10 cellular contexts compared by ENCODE assay signal in the genomic region with DNA sequence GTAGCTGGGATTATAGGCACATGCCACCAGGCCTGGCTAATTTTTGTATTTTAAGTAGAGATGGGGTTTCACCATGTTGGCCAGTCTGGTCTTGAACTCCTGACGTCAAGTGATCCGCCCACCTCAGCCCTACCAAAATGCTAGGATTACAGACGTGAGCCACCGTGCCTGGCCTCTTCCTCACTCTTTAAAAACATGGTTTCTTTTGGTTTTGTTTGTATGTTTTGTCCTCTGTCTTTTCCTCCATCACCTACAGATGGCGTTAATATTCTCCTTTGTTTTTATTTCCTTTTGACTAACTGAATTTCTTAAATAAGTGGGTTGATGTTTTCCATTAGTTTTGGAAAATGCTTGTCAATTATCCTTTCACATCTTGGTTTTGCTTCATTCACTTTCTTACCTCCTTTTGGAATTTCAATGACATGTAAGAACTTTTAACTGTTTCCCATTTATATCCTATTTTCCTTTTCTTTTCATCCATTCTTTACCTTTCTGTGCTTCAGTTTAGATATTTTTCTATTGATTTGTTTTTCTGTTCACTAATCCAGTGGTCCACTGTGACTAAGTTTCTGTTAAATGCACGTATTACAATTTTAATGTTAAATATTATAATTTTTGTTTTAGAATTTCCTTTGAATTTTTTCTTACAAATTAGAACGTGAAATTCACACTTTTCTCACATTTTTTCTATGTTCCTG.
A peak's percentile ranks its signal among the peaks of the same experiment; 100 is the strongest.
DNase-seq lines count a peak whose midpoint lies in the region; ATAC-seq, FAIRE-seq and TF ChIP-seq lines count a peak whose summit lies in the region.
"Had no signal": no experiment of that assay in that cellular context is flagged by ENCODE, and none has a peak within 500 bp of the region (broad histone marks: within the 10 kb centered on the region; RNA-seq: fewer than 3 reads in every experiment).

No MANE protein-coding gene starts in this region.

- H3K4me3 ChIP-seq in CD8-positive, alpha-beta T cell (ENCODE audit: low read depth, low read length): no peak overlapping the region
- H3K4me3 ChIP-seq in GM23338: no peak overlapping the region
- H3K4me3 ChIP-seq: SJSA1 had no signal

- POLR2A ChIA-PET in CD8-positive, alpha-beta T cell (lab: Charles Lee): no interaction called here

- H3K9me3 Mint-ChIP-seq in CD8-positive, alpha-beta T cell: no peaks in the 10 kb centered on the region
- no peaks in the 10 kb centered on the region; the same call in 2 of the 3 replicates for H3K9me3 Mint-ChIP-seq in GM23338

- no peak overlapping the region for H3K27ac Mint-ChIP-seq in CD8-positive, alpha-beta T cell
- no peak overlapping the region for H3K27ac Mint-ChIP-seq in GM23338

- TF ChIP-seq CTCF in CD8-positive, alpha-beta T cell (IDR thresholded peaks at IDR 0.05): peak; percentile 55
- peak; percentile 50 to 61 for TF ChIP-seq CTCF in GM23338 (conservative IDR thresholded peaks at IDR 0.05; ENCODE audit: low read depth in 2 of 2)

- H3K4me2 ChIP-seq in GM23338: no peak overlapping the region

- H3K9me2 ChIP-seq in GM23338 (ENCODE audit: insufficient read depth): no peaks in the 10 kb centered on the region

- no peaks in the 10 kb centered on the region for H3K36me3 Mint-ChIP-seq in CD8-positive, alpha-beta T cell
- no peaks in the 10 kb centered on the region for H3K36me3 Mint-ChIP-seq in GM23338 (ENCODE audit: low read depth)

- intact Hi-C loops in CD8-positive, alpha-beta T cell (cut with DNase I, micrococcal nuclease): no loop called here

- no peaks in the 10 kb centered on the region for H3F3A ChIP-seq in GM23338 (replicated peaks; ENCODE audit: low read depth)

- H3K27ac ChIP-seq in CD8-positive, alpha-beta T cell (ENCODE audit: low read depth, low read length): no peak overlapping the region
- no peak overlapping the region for H3K27ac ChIP-seq in GM23338 (ENCODE audit: low read depth)
- H3K27ac ChIP-seq: SJSA1 had no signal

- no peak overlapping the region for H3K4me3 Mint-ChIP-seq in CD8-positive, alpha-beta T cell
- no peak overlapping the region for H3K4me3 Mint-ChIP-seq in GM23338

- no peaks in the 10 kb centered on the region for H3K4me1 ChIP-seq in CD8-positive, alpha-beta T cell (ENCODE audit: insufficient read depth, low read length)
- no peaks in the 10 kb centered on the region for H3K4me1 ChIP-seq in GM23338 (ENCODE audit: insufficient read depth)
- H3K4me1 ChIP-seq: SJSA1 had no signal

- H3K79me2 ChIP-seq in GM23338 (replicated peaks; ENCODE audit: insufficient read depth): no peaks in the 10 kb centered on the region

- H4K20me1 ChIP-seq in GM23338 (replicated peaks; ENCODE audit: insufficient read depth): no peaks in the 10 kb centered on the region

- no peaks in the 10 kb centered on the region for H3K9me3 ChIP-seq in CD8-positive, alpha-beta T cell (ENCODE audit: low read length)
- H3K9me3 ChIP-seq: SJSA1 had no signal

- peak; percentile 88 for FAIRE-seq in TTC549 (lab: Jason Lieb, UNC)

- no peaks in the 10 kb centered on the region for H3K4me1 Mint-ChIP-seq in CD8-positive, alpha-beta T cell (ENCODE audit: low read depth)
- H3K4me1 Mint-ChIP-seq in GM23338: no peaks in the 10 kb centered on the region; the same call in 2 of the 3 replicates

- CTCF ChIA-PET in CD8-positive, alpha-beta T cell (lab: Charles Lee): interaction anchor here (1.0 to 1.3 kb wide), 3 partner anchors 73 to 131 kb away, joined by 3 to 6 read pairs (median 5); no protein-coding TSS in a partner anchor

- H2AFZ ChIP-seq in GM23338: no peak overlapping the region

- H3K36me3 ChIP-seq in CD8-positive, alpha-beta T cell (ENCODE audit: insufficient read depth, low read length): no peaks in the 10 kb centered on the region
- H3K36me3 ChIP-seq in GM23338 (ENCODE audit: insufficient read depth): no peaks in the 10 kb centered on the region
- H3K36me3 ChIP-seq: SJSA1 had no signal

- H3K27me3 Mint-ChIP-seq in CD8-positive, alpha-beta T cell (ENCODE audit: low read depth): peaks cover 37% of the 10 kb centered on the region
- peaks cover 2% of the 10 kb centered on the region for H3K27me3 Mint-ChIP-seq in GM23338 (ENCODE audit: insufficient read depth, low read depth, poor library complexity)

- ATAC-seq in CD8-positive, alpha-beta T cell: no peak
- peak; percentile 28; the same call in 1 of the 3 replicates for ATAC-seq in GM23338
- ATAC-seq in left lobe of liver: peak; percentile 66
- ATAC-seq in GM21576 (IDR thresholded peaks at IDR 0.05; ENCODE audit: unreplicated experiment): no peak
- no peak for ATAC-seq in HG02763 (IDR thresholded peaks at IDR 0.05; ENCODE audit: unreplicated experiment)

- no peak for DNase-seq in CD8-positive, alpha-beta T cell
- DNase-seq in GM23338 (ENCODE audit: low spot score): peak; percentile 60
- no peak for DNase-seq in left lobe of liver (ENCODE audit: low spot score)
- no peak for DNase-seq in activated CD8-positive, alpha-beta memory T cell treated with anti-CD3 and anti-CD28 coated beads, Interleukin-2, amount 50 U/mL, for 4 hours
- no peak for DNase-seq in stimulated activated CD4-positive, alpha-beta T cell treated with anti-CD3 and anti-CD28 coated beads, Interleukin-2, amount 100 ng/mL, for 24 hours
- DNase-seq: stimulated activated CD4-positive, alpha-beta T cell treated with anti-CD3 and anti-CD28 coated beads, Interleukin-4, amount 100 ng/mL, for 1 hour had no signal

- H3K27me3 ChIP-seq in CD8-positive, alpha-beta T cell (ENCODE audit: insufficient read depth, low read length): peaks cover 6% of the 10 kb centered on the region
- no peaks in the 10 kb centered on the region for H3K27me3 ChIP-seq in GM23338 (ENCODE audit: insufficient read depth)
- H3K27me3 ChIP-seq: SJSA1 had no signal

TF ChIP-seq in GM23338, 12 proteins besides CTCF, POLR2A, EP300 and RAD21 (continues in another document):
- TF ChIP-seq EZH2phosphoT487 (IDR thresholded peaks at IDR 0.05; ENCODE audit: unreplicated experiment) (no peak), JUNB (IDR thresholded peaks at IDR 0.05; ENCODE audit: unreplicated experiment) (no peak), ZNF331 (CRISPR knock-in tag; IDR thresholded peaks at IDR 0.05; ENCODE audit: low read depth) (no peak)
- TF ChIP-seq, protein P1, sequence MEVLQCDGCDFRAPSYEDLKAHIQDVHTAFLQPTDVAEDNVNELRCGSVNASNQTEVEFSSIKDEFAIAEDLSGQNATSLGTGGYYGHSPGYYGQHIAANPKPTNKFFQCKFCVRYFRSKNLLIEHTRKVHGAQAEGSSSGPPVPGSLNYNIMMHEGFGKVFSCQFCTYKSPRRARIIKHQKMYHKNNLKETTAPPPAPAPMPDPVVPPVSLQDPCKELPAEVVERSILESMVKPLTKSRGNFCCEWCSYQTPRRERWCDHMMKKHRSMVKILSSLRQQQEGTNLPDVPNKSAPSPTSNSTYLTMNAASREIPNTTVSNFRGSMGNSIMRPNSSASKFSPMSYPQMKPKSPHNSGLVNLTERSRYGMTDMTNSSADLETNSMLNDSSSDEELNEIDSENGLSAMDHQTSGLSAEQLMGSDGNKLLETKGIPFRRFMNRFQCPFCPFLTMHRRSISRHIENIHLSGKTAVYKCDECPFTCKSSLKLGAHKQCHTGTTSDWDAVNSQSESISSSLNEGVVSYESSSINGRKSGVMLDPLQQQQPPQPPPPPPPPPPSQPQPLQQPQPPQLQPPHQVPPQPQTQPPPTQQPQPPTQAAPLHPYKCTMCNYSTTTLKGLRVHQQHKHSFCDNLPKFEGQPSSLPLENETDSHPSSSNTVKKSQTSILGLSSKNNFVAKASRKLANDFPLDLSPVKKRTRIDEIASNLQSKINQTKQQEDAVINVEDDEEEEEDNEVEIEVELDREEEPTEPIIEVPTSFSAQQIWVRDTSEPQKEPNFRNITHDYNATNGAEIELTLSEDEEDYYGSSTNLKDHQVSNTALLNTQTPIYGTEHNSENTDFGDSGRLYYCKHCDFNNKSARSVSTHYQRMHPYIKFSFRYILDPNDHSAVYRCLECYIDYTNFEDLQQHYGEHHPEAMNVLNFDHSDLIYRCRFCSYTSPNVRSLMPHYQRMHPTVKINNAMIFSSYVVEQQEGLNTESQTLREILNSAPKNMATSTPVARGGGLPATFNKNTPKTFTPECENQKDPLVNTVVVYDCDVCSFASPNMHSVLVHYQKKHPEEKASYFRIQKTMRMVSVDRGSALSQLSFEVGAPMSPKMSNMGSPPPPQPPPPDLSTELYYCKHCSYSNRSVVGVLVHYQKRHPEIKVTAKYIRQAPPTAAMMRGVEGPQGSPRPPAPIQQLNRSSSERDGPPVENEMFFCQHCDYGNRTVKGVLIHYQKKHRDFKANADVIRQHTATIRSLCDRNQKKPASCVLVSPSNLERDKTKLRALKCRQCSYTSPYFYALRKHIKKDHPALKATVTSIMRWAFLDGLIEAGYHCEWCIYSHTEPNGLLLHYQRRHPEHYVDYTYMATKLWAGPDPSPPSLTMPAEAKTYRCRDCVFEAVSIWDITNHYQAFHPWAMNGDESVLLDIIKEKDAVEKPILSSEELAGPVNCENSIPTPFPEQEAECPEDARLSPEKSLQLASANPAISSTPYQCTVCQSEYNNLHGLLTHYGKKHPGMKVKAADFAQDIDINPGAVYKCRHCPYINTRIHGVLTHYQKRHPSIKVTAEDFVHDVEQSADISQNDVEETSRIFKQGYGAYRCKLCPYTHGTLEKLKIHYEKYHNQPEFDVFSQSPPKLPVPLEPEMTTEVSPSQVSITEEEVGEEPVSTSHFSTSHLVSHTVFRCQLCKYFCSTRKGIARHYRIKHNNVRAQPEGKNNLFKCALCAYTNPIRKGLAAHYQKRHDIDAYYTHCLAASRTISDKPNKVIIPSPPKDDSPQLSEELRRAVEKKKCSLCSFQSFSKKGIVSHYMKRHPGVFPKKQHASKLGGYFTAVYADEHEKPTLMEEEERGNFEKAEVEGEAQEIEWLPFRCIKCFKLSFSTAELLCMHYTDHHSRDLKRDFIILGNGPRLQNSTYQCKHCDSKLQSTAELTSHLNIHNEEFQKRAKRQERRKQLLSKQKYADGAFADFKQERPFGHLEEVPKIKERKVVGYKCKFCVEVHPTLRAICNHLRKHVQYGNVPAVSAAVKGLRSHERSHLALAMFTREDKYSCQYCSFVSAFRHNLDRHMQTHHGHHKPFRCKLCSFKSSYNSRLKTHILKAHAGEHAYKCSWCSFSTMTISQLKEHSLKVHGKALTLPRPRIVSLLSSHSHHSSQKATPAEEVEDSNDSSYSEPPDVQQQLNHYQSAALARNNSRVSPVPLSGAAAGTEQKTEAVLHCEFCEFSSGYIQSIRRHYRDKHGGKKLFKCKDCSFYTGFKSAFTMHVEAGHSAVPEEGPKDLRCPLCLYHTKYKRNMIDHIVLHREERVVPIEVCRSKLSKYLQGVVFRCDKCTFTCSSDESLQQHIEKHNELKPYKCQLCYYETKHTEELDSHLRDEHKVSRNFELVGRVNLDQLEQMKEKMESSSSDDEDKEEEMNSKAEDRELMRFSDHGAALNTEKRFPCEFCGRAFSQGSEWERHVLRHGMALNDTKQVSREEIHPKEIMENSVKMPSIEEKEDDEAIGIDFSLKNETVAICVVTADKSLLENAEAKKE (CRISPR knock-in tag; IDR thresholded peaks at IDR 0.05): no peak

Comparison
In these comparisons a context has a peak if more than half of its experiments do, and no peak if none do; other contexts are left out.
1. ATAC-seq: peak in GM23338 (single experiment) and left lobe of liver (single experiment); none in CD8-positive, alpha-beta T cell (single experiment), GM21576 (single experiment) and HG02763 (single experiment).